In the genomic region with DNA sequence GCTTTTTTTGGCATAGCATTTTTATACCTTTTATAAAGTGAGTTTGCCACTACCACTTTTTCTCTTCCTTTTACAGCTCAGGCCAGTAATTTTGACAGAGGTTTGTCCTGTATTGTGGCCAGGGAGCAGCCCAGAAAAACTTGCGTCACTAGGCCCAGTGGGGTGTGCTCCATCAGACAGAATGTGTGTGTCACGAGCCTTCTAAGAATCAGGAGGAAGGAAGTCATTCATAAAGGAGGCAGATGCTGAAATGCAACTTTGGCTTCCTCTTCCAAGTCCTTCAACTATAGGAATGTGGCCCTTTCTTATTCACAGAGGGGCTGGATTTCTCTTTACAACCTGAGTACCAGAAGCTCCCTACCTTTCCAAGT, we compare ENCODE assay signal across 10 cellular contexts. TPM values are rescaled to one million over a fixed set of nuclear protein-coding genes. Genes with fewer than 3 reads are reported as not detected.
DNase-seq lines count a peak whose midpoint lies in the region; ATAC-seq and TF ChIP-seq lines count a peak whose summit lies in the region.
"Had no signal": no experiment of that assay in that cellular context is flagged by ENCODE, and none has a peak within 500 bp of the region (broad histone marks: within the 10 kb centered on the region; RNA-seq: fewer than 3 reads in every experiment).

No MANE protein-coding gene starts in this region.

- peak; percentile 21 for ATAC-seq in activated CD4-positive, alpha-beta T cell treated with anti-CD3 and anti-CD28 coated beads for 36 hours
- no peak for ATAC-seq in HG02973 (IDR thresholded peaks at IDR 0.05; ENCODE audit: unreplicated experiment)

- no peak overlapping the region for H3K4me3 ChIP-seq in left ventricle myocardium inferior

- peaks cover 55% of the 10 kb centered on the region for H3K4me1 Mint-ChIP-seq in activated CD4-positive, alpha-beta T cell treated with anti-CD3 and anti-CD28 coated beads for 36 hours

- peaks cover 34% of the 10 kb centered on the region for H3K4me1 ChIP-seq in left ventricle myocardium inferior

- intact Hi-C loops in activated CD4-positive, alpha-beta T cell treated with anti-CD3 and anti-CD28 coated beads for 36 hours (cut with DNase I, micrococcal nuclease), result no loop called here
- intact Hi-C loops in left ventricle myocardium inferior (cut with micrococcal nuclease), result no loop called here

- H3K27ac ChIP-seq in left ventricle myocardium inferior (replicated peaks), result peak overlapping the region; percentile 48

- no peaks in the 10 kb centered on the region for H3K27me3 Mint-ChIP-seq in activated CD4-positive, alpha-beta T cell treated with anti-CD3 and anti-CD28 coated beads for 36 hours
- H3K27me3 Mint-ChIP-seq: naive B cell had no signal

- H3K27ac Mint-ChIP-seq in activated CD4-positive, alpha-beta T cell treated with anti-CD3 and anti-CD28 coated beads for 36 hours, result peak overlapping the region; percentile 80

- POLR2A ChIA-PET in activated CD4-positive, alpha-beta T cell treated with anti-CD3 and anti-CD28 coated beads for 36 hours (lab: Charles Lee), result interaction anchor here (0.5 to 1.9 kb wide), 4 partner anchors 10 to 165 kb away, joined by 3 to 6 read pairs (median 4); a partner anchor contains a TSS

- CTCF ChIA-PET in activated CD4-positive, alpha-beta T cell treated with anti-CD3 and anti-CD28 coated beads for 36 hours (lab: Charles Lee), result interaction anchor here (1.2 to 2.8 kb wide), 2 partner anchors 9 to 102 kb away, joined by 3 to 14 read pairs; a partner anchor contains a TSS

- DNase-seq in activated CD4-positive, alpha-beta T cell treated with anti-CD3 and anti-CD28 coated beads for 36 hours, result peak; percentile 35
- no peak for DNase-seq in activated CD4-positive, alpha-beta T cell treated with anti-CD3 and anti-CD28 coated beads for 4 hours
- peak; percentile 50 to 55 for DNase-seq in activated T-cell treated with anti-CD3 and anti-CD28 coated beads, Interleukin-2, amount 50 U/mL, for 48 hours
- DNase-seq in left ventricle myocardium inferior (no peak), stromal cell of bone marrow (ENCODE audit: low read depth) (peak; percentile 30), D341Med (ENCODE audit: low spot score) (no peak)
- DNase-seq in stimulated activated naive CD4-positive, alpha-beta T cell (lab: John Stamatoyannopoulos, UW), result no peak
- DNase-seq: HCEC 1CT, naive B cell had no signal

- no peak for TF ChIP-seq CTCF in left ventricle myocardium inferior (IDR thresholded peaks at IDR 0.05; ENCODE audit: borderline replicate concordance)

- peaks cover 60% of the 10 kb centered on the region for H3K36me3 ChIP-seq in left ventricle myocardium inferior

- no peaks in the 10 kb centered on the region for H3K27me3 ChIP-seq in left ventricle myocardium inferior (ENCODE audit: low read depth)

- H3K9me3 Mint-ChIP-seq in activated CD4-positive, alpha-beta T cell treated with anti-CD3 and anti-CD28 coated beads for 36 hours (ENCODE audit: low read depth), result no peaks in the 10 kb centered on the region

- H3K36me3 Mint-ChIP-seq in activated CD4-positive, alpha-beta T cell treated with anti-CD3 and anti-CD28 coated beads for 36 hours (ENCODE audit: low read depth), result peaks cover 48% of the 10 kb centered on the region

- H3K4me3 Mint-ChIP-seq in activated CD4-positive, alpha-beta T cell treated with anti-CD3 and anti-CD28 coated beads for 36 hours, result no peak overlapping the region

- H3K9me3 ChIP-seq in left ventricle myocardium inferior (replicated peaks), result no peaks in the 10 kb centered on the region

RNA-seq across cellular contexts. Expression of a gene that starts 10.1 kb away (rescaled TPM):
- total RNA-seq in activated CD4-positive, alpha-beta T cell treated with anti-CD3 and anti-CD28 coated beads for 36 hours, result 10 to 100 TPM; 58.4 to 63.2 TPM
- total RNA-seq in left ventricle myocardium inferior, result 21.9 TPM

Comparison
In these comparisons a context has a peak if more than half of its experiments do, and no peak if none do; other contexts are left out.
1. DNase-seq: peak in activated CD4-positive, alpha-beta T cell treated with anti-CD3 and anti-CD28 coated beads for 36 hours (single experiment), activated T-cell treated with anti-CD3 and anti-CD28 coated beads, Interleukin-2, amount 50 U/mL, for 48 hours (2 of 2) and stromal cell of bone marrow (single experiment); none in activated CD4-positive, alpha-beta T cell treated with anti-CD3 and anti-CD28 coated beads for 4 hours (0 of 2), left ventricle myocardium inferior (single experiment), D341Med (single experiment) and stimulated activated naive CD4-positive, alpha-beta T cell (0 of 6).